1 cellular context compared by ENCODE assay signal in the genomic region with DNA sequence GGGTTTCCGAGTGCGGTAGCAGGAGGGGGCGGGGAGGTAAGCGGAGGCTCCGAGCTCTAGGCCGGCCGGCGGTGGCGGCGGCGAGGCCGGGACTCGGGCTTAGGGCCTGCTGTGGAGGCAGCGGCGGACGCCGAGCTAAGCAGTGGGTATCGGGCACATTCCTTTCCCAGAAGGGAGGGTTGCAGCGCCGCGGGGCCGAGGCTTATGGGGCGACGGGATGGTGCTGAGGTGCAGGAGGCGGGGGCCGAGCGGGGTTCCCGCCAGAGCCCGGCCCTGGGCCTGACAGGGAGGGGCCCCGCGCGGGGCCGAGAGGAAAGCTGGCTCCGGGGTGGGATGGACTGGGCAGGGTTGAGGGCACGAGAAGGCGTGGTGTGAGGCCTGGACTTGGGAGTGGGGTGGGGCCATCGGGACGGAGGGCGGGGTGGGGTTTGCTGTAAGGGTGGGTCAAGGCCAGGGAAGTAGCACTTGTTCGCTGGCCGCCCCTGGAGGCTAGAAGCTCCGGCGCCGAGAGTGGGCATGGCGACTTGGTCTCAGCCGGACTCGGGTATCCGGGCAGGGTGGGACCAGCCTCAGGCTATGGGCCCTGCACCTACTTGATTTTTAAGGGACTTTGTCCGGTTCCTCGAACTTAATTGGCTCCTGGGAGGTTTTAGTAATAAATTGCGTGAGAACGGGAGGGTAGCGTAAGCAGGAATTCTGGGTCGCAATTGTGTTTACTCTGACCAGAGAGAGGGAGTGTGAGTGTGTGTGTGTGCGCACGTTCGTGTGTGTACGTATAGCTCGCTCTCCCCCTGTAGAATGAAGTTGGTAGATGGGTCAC.
TF ChIP-seq lines count a peak whose summit lies in the region.

A gene with protein sequence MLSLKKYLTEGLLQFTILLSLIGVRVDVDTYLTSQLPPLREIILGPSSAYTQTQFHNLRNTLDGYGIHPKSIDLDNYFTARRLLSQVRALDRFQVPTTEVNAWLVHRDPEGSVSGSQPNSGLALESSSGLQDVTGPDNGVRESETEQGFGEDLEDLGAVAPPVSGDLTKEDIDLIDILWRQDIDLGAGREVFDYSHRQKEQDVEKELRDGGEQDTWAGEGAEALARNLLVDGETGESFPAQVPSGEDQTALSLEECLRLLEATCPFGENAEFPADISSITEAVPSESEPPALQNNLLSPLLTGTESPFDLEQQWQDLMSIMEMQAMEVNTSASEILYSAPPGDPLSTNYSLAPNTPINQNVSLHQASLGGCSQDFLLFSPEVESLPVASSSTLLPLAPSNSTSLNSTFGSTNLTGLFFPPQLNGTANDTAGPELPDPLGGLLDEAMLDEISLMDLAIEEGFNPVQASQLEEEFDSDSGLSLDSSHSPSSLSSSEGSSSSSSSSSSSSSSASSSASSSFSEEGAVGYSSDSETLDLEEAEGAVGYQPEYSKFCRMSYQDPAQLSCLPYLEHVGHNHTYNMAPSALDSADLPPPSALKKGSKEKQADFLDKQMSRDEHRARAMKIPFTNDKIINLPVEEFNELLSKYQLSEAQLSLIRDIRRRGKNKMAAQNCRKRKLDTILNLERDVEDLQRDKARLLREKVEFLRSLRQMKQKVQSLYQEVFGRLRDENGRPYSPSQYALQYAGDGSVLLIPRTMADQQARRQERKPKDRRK (plus strand): TSS at position 39 of the 820 bp plus-strand sequence. CDS start 2,760 bp downstream, outside the sequence.

TF ChIP-seq in H1, 55 proteins besides CTCF, POLR2A, EP300 and RAD21 (continued from another document):
- TF ChIP-seq, protein P1, sequence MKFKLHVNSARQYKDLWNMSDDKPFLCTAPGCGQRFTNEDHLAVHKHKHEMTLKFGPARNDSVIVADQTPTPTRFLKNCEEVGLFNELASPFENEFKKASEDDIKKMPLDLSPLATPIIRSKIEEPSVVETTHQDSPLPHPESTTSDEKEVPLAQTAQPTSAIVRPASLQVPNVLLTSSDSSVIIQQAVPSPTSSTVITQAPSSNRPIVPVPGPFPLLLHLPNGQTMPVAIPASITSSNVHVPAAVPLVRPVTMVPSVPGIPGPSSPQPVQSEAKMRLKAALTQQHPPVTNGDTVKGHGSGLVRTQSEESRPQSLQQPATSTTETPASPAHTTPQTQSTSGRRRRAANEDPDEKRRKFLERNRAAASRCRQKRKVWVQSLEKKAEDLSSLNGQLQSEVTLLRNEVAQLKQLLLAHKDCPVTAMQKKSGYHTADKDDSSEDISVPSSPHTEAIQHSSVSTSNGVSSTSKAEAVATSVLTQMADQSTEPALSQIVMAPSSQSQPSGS (IDR thresholded peaks at IDR 0.05; ENCODE audit: low read length), result no peak
- TF ChIP-seq BACH1 (IDR thresholded peaks at IDR 0.05; ENCODE audit: low read length), result no peak
- TF ChIP-seq BCL11A (IDR thresholded peaks at IDR 0.05; ENCODE audit: low read depth in 2 of 2, low read length in 2 of 2), result no peak
- TF ChIP-seq, protein P2, sequence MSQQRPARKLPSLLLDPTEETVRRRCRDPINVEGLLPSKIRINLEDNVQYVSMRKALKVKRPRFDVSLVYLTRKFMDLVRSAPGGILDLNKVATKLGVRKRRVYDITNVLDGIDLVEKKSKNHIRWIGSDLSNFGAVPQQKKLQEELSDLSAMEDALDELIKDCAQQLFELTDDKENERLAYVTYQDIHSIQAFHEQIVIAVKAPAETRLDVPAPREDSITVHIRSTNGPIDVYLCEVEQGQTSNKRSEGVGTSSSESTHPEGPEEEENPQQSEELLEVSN (IDR thresholded peaks at IDR 0.05), result no peak
- no peak for TF ChIP-seq RFX5 (IDR thresholded peaks at IDR 0.05; ENCODE audit: borderline replicate concordance, low read depth, low read length)
- TF ChIP-seq SIX5 (IDR thresholded peaks at IDR 0.05; ENCODE audit: low read depth, low read length), result no peak
- TF ChIP-seq JUN (IDR thresholded peaks at IDR 0.05; ENCODE audit: low read depth, low read length), result no peak
- TF ChIP-seq KDM4A (IDR thresholded peaks at IDR 0.05; ENCODE audit: low read depth, low read length, severe bottlenecking), result no peak
- no peak for TF ChIP-seq MAFK (IDR thresholded peaks at IDR 0.05; ENCODE audit: low read depth, low read length)
- TF ChIP-seq KDM1A (IDR thresholded peaks at IDR 0.05; ENCODE audit: borderline replicate concordance, low read length), result no peak
- no peak for TF ChIP-seq SIRT6 (IDR thresholded peaks at IDR 0.05; ENCODE audit: low read length)
- no peak for TF ChIP-seq ASH2L (IDR thresholded peaks at IDR 0.05; ENCODE audit: low read length)
- TF ChIP-seq NANOG (IDR thresholded peaks at IDR 0.05; ENCODE audit: insufficient read depth, low read depth, low read length, poor library complexity, severe bottlenecking), result no peak
- TF ChIP-seq TBP (IDR thresholded peaks at IDR 0.05; ENCODE audit: low read depth, low read length), result peak; percentile 87
- TF ChIP-seq PHF8 (conservative IDR thresholded peaks at IDR 0.05; ENCODE audit: low read depth, low read length), result peak; percentile 88; the same call in 1 of the 2 replicates
